9 cellular contexts compared by ENCODE assay signal in the genomic region with DNA sequence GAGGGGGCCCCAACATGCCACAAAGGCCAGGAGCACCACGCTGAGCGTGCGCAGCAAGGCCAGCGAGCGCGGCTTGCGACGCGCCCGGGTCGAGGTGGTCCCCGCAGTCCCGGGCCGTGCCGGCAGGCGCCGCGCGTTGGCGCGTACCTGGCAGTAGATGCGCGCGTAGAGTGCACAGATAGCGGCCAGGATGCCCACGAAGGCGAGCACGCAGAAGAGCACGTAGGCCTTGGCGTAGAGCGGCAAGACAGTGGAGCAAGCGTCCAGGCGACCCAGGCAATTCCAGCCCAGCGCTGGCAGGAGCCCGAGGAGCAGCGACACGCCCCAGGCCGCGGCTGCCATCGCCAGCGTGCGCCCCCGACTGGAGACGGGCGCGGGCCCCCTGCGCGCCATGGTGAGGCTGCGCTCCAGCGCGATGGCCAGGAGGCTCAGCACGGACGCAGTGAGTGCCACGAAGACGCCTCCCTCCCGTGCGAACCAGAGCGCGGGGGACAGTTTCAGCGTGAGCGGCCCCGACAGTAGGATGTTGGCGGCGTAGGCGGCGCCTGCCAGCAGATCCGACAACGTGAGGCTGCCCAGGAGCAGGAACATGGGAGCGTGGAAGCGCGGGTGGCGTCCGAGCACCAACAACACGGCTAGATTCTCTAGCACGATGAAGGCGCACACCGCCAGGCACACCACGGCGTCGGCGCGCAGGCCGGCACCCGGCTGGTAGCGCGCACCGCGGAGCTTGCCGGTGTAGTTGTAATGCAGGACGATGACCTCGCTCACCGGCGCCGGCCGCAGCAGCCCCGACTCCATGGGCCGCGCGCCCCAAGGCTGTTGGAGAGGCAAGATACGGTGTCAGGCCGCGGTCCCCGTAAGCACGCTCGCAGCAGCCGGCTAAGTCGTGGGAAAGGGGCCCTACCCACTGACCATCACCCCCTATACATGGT.
DNase-seq lines count a peak whose midpoint lies in the region; ATAC-seq and TF ChIP-seq lines count a peak whose summit lies in the region.
"Had no signal": no experiment of that assay in that cellular context is flagged by ENCODE, and none has a peak within 500 bp of the region (broad histone marks: within the 10 kb centered on the region; RNA-seq: fewer than 3 reads in every experiment).

No MANE protein-coding gene starts in this region.

- ATAC-seq in HG02588 (IDR thresholded peaks at IDR 0.05; ENCODE audit: unreplicated experiment) (no peak), HG03159 (IDR thresholded peaks at IDR 0.05; ENCODE audit: unreplicated experiment) (no peak)
- ATAC-seq: HCT116 had no signal

- no peak for TF ChIP-seq CTCF in GM13977 (IDR thresholded peaks at IDR 0.05; ENCODE audit: extremely low read depth, insufficient read depth, missing control alignments)

- DNase-seq in GM13977 (ENCODE audit: low spot score) (peak; percentile 57), germinal center (ENCODE audit: low spot score) (peak; percentile 69), NCI-H69 (lab: John Stamatoyannopoulos, UW) (no peak), DMS153 (lab: John Stamatoyannopoulos, UW) (no peak)
- DNase-seq in activated CD8-positive, alpha-beta memory T cell treated with anti-CD3 and anti-CD28 coated beads for 24 hours = peak; percentile 78
- peak; percentile 56 for DNase-seq in stimulated activated CD4-positive, alpha-beta T cell treated with anti-CD3 and anti-CD28 coated beads, Interleukin-15, amount 100 ng/mL, for 24 hours

- in situ Hi-C loops in GM13977 (cut with MboI; ENCODE audit: low pct_unique_long_range_greater_than_20kb, low sequenced_read_pairs, unreplicated experiment) = no loop called here

Comparison
In these comparisons a context has a peak if more than half of its experiments do, and no peak if none do; other contexts are left out.
1. DNase-seq: peak in GM13977 (single experiment), activated CD8-positive, alpha-beta memory T cell treated with anti-CD3 and anti-CD28 coated beads for 24 hours (single experiment), germinal center (single experiment) and stimulated activated CD4-positive, alpha-beta T cell treated with anti-CD3 and anti-CD28 coated beads, Interleukin-15, amount 100 ng/mL, for 24 hours (single experiment); none in NCI-H69 (single experiment) and DMS153 (single experiment).